ENCODE assay signal across 1 cellular context in genomic region chr17:42240201-42240600, GRCh38.
TF ChIP-seq lines count a peak whose summit lies in the region.

No MANE protein-coding gene starts in this region.

TF ChIP-seq in HepG2, 621 proteins besides CTCF, POLR2A, EP300 and RAD21:
- TF ChIP-seq ZNF75D (CRISPR knock-in tag; IDR thresholded peaks at IDR 0.05; ENCODE audit: borderline replicate concordance) (no peak), ZNF24 (IDR thresholded peaks at IDR 0.05) (peak; percentile 72; the same call in 1 of the 2 replicates), HNRNPK (IDR thresholded peaks at IDR 0.05; ENCODE audit: low read depth, low read length, poor library complexity, severe bottlenecking) (peak; percentile 18), SMAD9 (CRISPR knock-in tag; IDR thresholded peaks at IDR 0.05) (no peak), ZNF691 (CRISPR knock-in tag; IDR thresholded peaks at IDR 0.05; ENCODE audit: borderline replicate concordance, low read depth) (no peak), KLF16 (CRISPR knock-in tag; IDR thresholded peaks at IDR 0.05) (no peak)
